ENCODE assay signal across 20 cellular contexts in the genomic region with DNA sequence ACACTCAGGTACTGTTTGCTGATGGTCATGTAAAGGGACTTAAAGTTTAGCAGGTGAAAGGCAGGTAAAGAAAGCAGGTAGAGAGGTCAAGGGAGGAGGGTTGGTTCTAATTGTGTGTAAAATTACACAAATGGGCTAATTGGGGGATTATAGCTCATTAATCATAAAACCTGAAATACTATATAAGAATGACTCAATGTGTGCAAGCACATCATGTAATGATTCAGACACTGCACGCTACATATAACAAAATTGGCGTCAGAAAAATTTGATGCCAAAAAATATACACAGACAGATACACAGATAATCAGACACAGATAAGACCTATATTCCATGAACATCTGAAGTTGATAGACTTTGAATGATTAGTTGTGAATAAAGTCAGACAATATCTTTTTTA.
DNase-seq lines count a peak whose midpoint lies in the region; ATAC-seq, FAIRE-seq and TF ChIP-seq lines count a peak whose summit lies in the region.
"Had no signal": no experiment of that assay in that cellular context is flagged by ENCODE, and none has a peak within 500 bp of the region (broad histone marks: within the 10 kb centered on the region; RNA-seq: fewer than 3 reads in every experiment).

No MANE protein-coding gene starts in this region.

- no peak overlapping the region for H3K4me3 Mint-ChIP-seq in nephron
- no peak overlapping the region for H3K4me3 Mint-ChIP-seq in activated T-helper 17 cell treated with anti-CD3 and anti-CD28 coated beads, Interleukin-2, amount 50 U/mL, for 72 hours
- H3K4me3 Mint-ChIP-seq: CD4-positive, alpha-beta memory T cell had no signal

- no peak overlapping the region for H3K4me3 ChIP-seq in HEK293 (ENCODE audit: low read depth, low read length)
- no peak overlapping the region for H3K4me3 ChIP-seq in bronchial epithelial cell (ENCODE audit: low read depth, low read length)
- no peak overlapping the region for H3K4me3 ChIP-seq in esophagus squamous epithelium
- H3K4me3 ChIP-seq: GM23248 had no signal

- FAIRE-seq in bronchial epithelial cell (lab: Jason Lieb, UNC), result no peak
- FAIRE-seq: G401.6, GM12892, H1 had no signal

- POLR2A ChIA-PET in HEK293 (lab: Yijun Ruan, JAX), result no interaction called here

- peak overlapping the region; percentile 11 to 82 (median 27) for H3K27ac Mint-ChIP-seq in nephron
- no peak overlapping the region for H3K27ac Mint-ChIP-seq in activated T-helper 17 cell treated with anti-CD3 and anti-CD28 coated beads, Interleukin-2, amount 50 U/mL, for 72 hours
- H3K27ac Mint-ChIP-seq: CD4-positive, alpha-beta memory T cell had no signal

- H3K36me3 ChIP-seq in HEK293 (ENCODE audit: control insufficient read depth in 2 of 2, insufficient read depth in 1 of 2, low read length in 2 of 2) (no peaks in the 10 kb centered on the region), bronchial epithelial cell (ENCODE audit: control insufficient read depth, insufficient read depth, low read length) (no peaks in the 10 kb centered on the region), esophagus squamous epithelium (no peaks in the 10 kb centered on the region)

- H3K9me3 ChIP-seq in HEK293 (ENCODE audit: control insufficient read depth, insufficient read depth, low read depth, low read length), result no peaks in the 10 kb centered on the region
- H3K9me3 ChIP-seq in esophagus squamous epithelium, result no peaks in the 10 kb centered on the region

- DNase-seq in NCI-H748 (lab: John Stamatoyannopoulos, UW; ENCODE audit: unreplicated experiment) (peak; percentile 44), bronchial epithelial cell (ENCODE audit: low read depth) (peak; percentile 80), medulla oblongata (ENCODE audit: extremely low spot score) (no peak), esophagus squamous epithelium (lab: John Stamatoyannopoulos, UW) (no peak), NCI-H2171 (lab: John Stamatoyannopoulos, UW) (no peak)
- DNase-seq: C1 segment of cervical spinal cord; Calu3; CD4-positive, alpha-beta memory T cell; COR-L47; DMS153; DND-41; GM23248; H7; HCEC 1CT had no signal

- ATAC-seq in activated T-helper 17 cell treated with anti-CD3 and anti-CD28 coated beads, Interleukin-2, amount 50 U/mL, for 72 hours (replicated peaks), result no peak

- H3K27ac ChIP-seq in HEK293 (ENCODE audit: extremely low read depth, low read depth, low read length) (no peak overlapping the region), esophagus squamous epithelium (no peak overlapping the region)
- H3K27ac ChIP-seq: GM23248 had no signal

- intact Hi-C loops in esophagus squamous epithelium (cut with DNase I), result no loop called here

- H3K4me1 ChIP-seq in HEK293 (ENCODE audit: control insufficient read depth, insufficient read depth, low read length), result peaks cover 4% of the 10 kb centered on the region
- no peaks in the 10 kb centered on the region for H3K4me1 ChIP-seq in esophagus squamous epithelium

- peaks cover 11% of the 10 kb centered on the region for H3K36me3 Mint-ChIP-seq in nephron (ENCODE audit: low read depth)
- no peaks in the 10 kb centered on the region for H3K36me3 Mint-ChIP-seq in activated T-helper 17 cell treated with anti-CD3 and anti-CD28 coated beads, Interleukin-2, amount 50 U/mL, for 72 hours (ENCODE audit: low read depth)
- H3K36me3 Mint-ChIP-seq: CD4-positive, alpha-beta memory T cell had no signal

- H3K27me3 Mint-ChIP-seq in nephron (ENCODE audit: low read depth), result no peaks in the 10 kb centered on the region
- peaks cover 42% of the 10 kb centered on the region for H3K27me3 Mint-ChIP-seq in activated T-helper 17 cell treated with anti-CD3 and anti-CD28 coated beads, Interleukin-2, amount 50 U/mL, for 72 hours

- H3K4me1 Mint-ChIP-seq in nephron, result peaks cover 31% of the 10 kb centered on the region
- no peaks in the 10 kb centered on the region for H3K4me1 Mint-ChIP-seq in activated T-helper 17 cell treated with anti-CD3 and anti-CD28 coated beads, Interleukin-2, amount 50 U/mL, for 72 hours
- H3K4me1 Mint-ChIP-seq: CD4-positive, alpha-beta memory T cell had no signal

- TF ChIP-seq POLR2A in esophagus squamous epithelium (IDR thresholded peaks at IDR 0.05), result no peak

- WGBS in esophagus squamous epithelium, 2 donors, result 45 to 53% methylated on average over 2 of the region's 2 CpGs

- TF ChIP-seq CTCF in HEK293 (tag by site-specific recombination; IDR thresholded peaks at IDR 0.05) (no peak), bronchial epithelial cell (IDR thresholded peaks at IDR 0.05; ENCODE audit: insufficient read depth, low read length, severe bottlenecking) (no peak), nephron (IDR thresholded peaks at IDR 0.05; ENCODE audit: unreplicated experiment in 3 of 3) (no peak), esophagus squamous epithelium (IDR thresholded peaks at IDR 0.05) (no peak)

- H3K27me3 ChIP-seq in bronchial epithelial cell (ENCODE audit: control insufficient read depth, insufficient read depth, low read length) (no peaks in the 10 kb centered on the region), esophagus squamous epithelium (no peaks in the 10 kb centered on the region)

- CTCF ChIA-PET in HEK293 (lab: Yijun Ruan, JAX), result interaction anchor here (1.1 kb wide), 1 partner anchor 19 kb away, joined by 6 read pairs; no protein-coding TSS in a partner anchor

- peaks cover 6% of the 10 kb centered on the region for H3K9me3 Mint-ChIP-seq in nephron
- H3K9me3 Mint-ChIP-seq in activated T-helper 17 cell treated with anti-CD3 and anti-CD28 coated beads, Interleukin-2, amount 50 U/mL, for 72 hours, result no peaks in the 10 kb centered on the region

TF ChIP-seq in HEK293, 187 proteins besides CTCF, POLR2A, EP300 and RAD21:
- TF ChIP-seq ZEB2 (tag by site-specific recombination; IDR thresholded peaks at IDR 0.05) (peak; percentile 48; the same call in 1 of the 2 replicates), ZBTB44 (tag by site-specific recombination; IDR thresholded peaks at IDR 0.05) (no peak), ZBTB1 (tag by site-specific recombination; IDR thresholded peaks at IDR 0.05) (no peak)

Comparison
In these comparisons a context has a peak if more than half of its experiments do, and no peak if none do; other contexts are left out.
1. DNase-seq: peak in NCI-H748 (single experiment) and bronchial epithelial cell (single experiment); none in medulla oblongata (single experiment), esophagus squamous epithelium (single experiment) and NCI-H2171 (single experiment).